8 cellular contexts compared by ENCODE assay signal in genomic region chr16:87766485-87766797, GRCh38. TPM values are rescaled to one million over a fixed set of nuclear protein-coding genes. Genes with fewer than 3 reads are reported as not detected.
DNase-seq lines count a peak whose midpoint lies in the region; ATAC-seq and TF ChIP-seq lines count a peak whose summit lies in the region.

No MANE protein-coding gene starts in this region.

- H3K9ac ChIP-seq in IMR-90 (ENCODE audit: low read depth, low read length) (peak overlapping the region; percentile 82), mucosa of rectum (ENCODE audit: low read depth in 1 of 2, low read length in 2 of 2) (peak overlapping the region; percentile 81 to 83)

- peak overlapping the region; percentile 86 for H3K4ac ChIP-seq in IMR-90 (ENCODE audit: low read depth, low read length)

- H4K91ac ChIP-seq in IMR-90 (ENCODE audit: insufficient read depth, low read depth, low read length) = peak overlapping the region; percentile 86

- peaks cover 3% of the 10 kb centered on the region; the same call in 1 of the 2 replicates for H3K4me1 ChIP-seq in IMR-90 (ENCODE audit: control insufficient read depth, insufficient read depth, low read length)
- peaks cover 12 to 22% of the 10 kb centered on the region in 2 donors for H3K4me1 ChIP-seq in mucosa of rectum (ENCODE audit: control insufficient read depth in 2 of 2, insufficient read depth in 2 of 2, low read length in 2 of 2)

- H3K36me3 ChIP-seq in IMR-90 (ENCODE audit: control insufficient read depth, insufficient read depth, low read length) (peaks cover 16% of the 10 kb centered on the region), mucosa of rectum (ENCODE audit: control insufficient read depth in 2 of 2, insufficient read depth in 2 of 2, low read length in 2 of 2) (peaks cover 4 to 18% of the 10 kb centered on the region in 2 donors)

- H3K56ac ChIP-seq in IMR-90 (ENCODE audit: extremely low read depth, insufficient read depth, low read length) = no peak overlapping the region

- 0 out of 2 replicates have a peak, but pooled peaks cover 4% of the 10 kb centered on the region for H4K20me1 ChIP-seq in IMR-90 (ENCODE audit: insufficient read depth, low read length)

- intact Hi-C loops in IMR-90 (cut with micrococcal nuclease) = loop anchor here (5.0 kb wide), 1 partner anchor 349 kb away; no protein-coding TSS in a partner anchor

- DNase-seq in IMR-90 (no peak), caudate nucleus (lab: John Stamatoyannopoulos, UW) (no peak)

- TF ChIP-seq CTCF in 22Rv1 (IDR thresholded peaks at IDR 0.05) (no peak), IMR-90 (conservative IDR thresholded peaks at IDR 0.05; ENCODE audit: low read depth, low read length) (no peak)

- peak overlapping the region; percentile 97 for H2AK5ac ChIP-seq in IMR-90 (ENCODE audit: low read depth, low read length)

- no peak for ATAC-seq in IMR-90 (ENCODE audit: low read depth)
- no peak for ATAC-seq in HG03095 (IDR thresholded peaks at IDR 0.05; ENCODE audit: unreplicated experiment)
- ATAC-seq in GM19455 (IDR thresholded peaks at IDR 0.05; ENCODE audit: unreplicated experiment) = no peak
- ATAC-seq in HG03571 (IDR thresholded peaks at IDR 0.05; ENCODE audit: unreplicated experiment) = no peak
- ATAC-seq in GM18870 (IDR thresholded peaks at IDR 0.05; ENCODE audit: unreplicated experiment) = no peak

- H3K4me2 ChIP-seq in IMR-90 (ENCODE audit: low read depth, low read length) = peak overlapping the region; percentile 93

- peak overlapping the region; percentile 97 for H2AFZ ChIP-seq in IMR-90 (replicated peaks; ENCODE audit: low read length, poor library complexity)

- in situ Hi-C loops in IMR-90 (cut with MboI; ENCODE audit: low sequenced_read_pairs) = loop anchor here (5.0 to 25.0 kb wide), 2 partner anchors 179 to 354 kb away; no protein-coding TSS in a partner anchor

- POLR2A ChIA-PET in IMR-90 (lab: Charles Lee; ENCODE audit: unreplicated experiment) = no interaction called here

- no peak overlapping the region for H2BK120ac ChIP-seq in IMR-90 (ENCODE audit: low read depth, low read length)

- no peaks in the 10 kb centered on the region for H3K9me3 ChIP-seq in IMR-90 (ENCODE audit: control insufficient read depth, insufficient read depth, low read length)
- no peaks in the 10 kb centered on the region for H3K9me3 ChIP-seq in mucosa of rectum (ENCODE audit: control insufficient read depth in 2 of 2, low read length in 2 of 2)

- TF ChIP-seq POLR2A in IMR-90 (IDR thresholded peaks at IDR 0.05; ENCODE audit: low read depth, low read length) = no peak

- H3K27me3 ChIP-seq in IMR-90 (ENCODE audit: control insufficient read depth, insufficient read depth, low read length) (no peaks in the 10 kb centered on the region), mucosa of rectum (ENCODE audit: control insufficient read depth in 2 of 2, insufficient read depth in 2 of 2, low read length in 2 of 2) (no peaks in the 10 kb centered on the region)

- peak overlapping the region; percentile 96 for H3K4me3 ChIP-seq in IMR-90 (ENCODE audit: insufficient read depth, low read depth, low read length)
- peak overlapping the region; percentile 90 for H3K4me3 ChIP-seq in mucosa of rectum (ENCODE audit: low read length in 2 of 2)

- peak overlapping the region; percentile 77 for H4K5ac ChIP-seq in IMR-90 (ENCODE audit: low read depth, low read length)

- H3K27ac ChIP-seq in 22Rv1 (peak overlapping the region; percentile 79), IMR-90 (ENCODE audit: insufficient read depth, low read length) (peak overlapping the region; percentile 81), caudate nucleus (ENCODE audit: low read depth, low read length) (peak overlapping the region; percentile 74), mucosa of rectum (ENCODE audit: low read depth in 2 of 2, low read length in 2 of 2) (peak overlapping the region; percentile 84 to 88)

- no peak overlapping the region for H2BK15ac ChIP-seq in IMR-90 (ENCODE audit: low read depth, low read length)

- dilution Hi-C loops in IMR-90 (cut with HindIII; ENCODE audit: low sequenced_read_pairs, unreplicated experiment) = no loop called here

- H3K9me1 ChIP-seq in IMR-90 (ENCODE audit: insufficient read depth, low read length) = no peaks in the 10 kb centered on the region

- H2BK5ac ChIP-seq in IMR-90 (ENCODE audit: low read depth, low read length, poor library complexity, severe bottlenecking) = no peak overlapping the region

- no TSS peak for BruUV-seq in IMR-90 (replicated peaks; lab: Mats Ljungman, UMichigan)

- no peak for TF ChIP-seq RAD21 in IMR-90 (IDR thresholded peaks at IDR 0.05; ENCODE audit: low read length)

- peak overlapping the region; percentile 99 to 100 for H4K8ac ChIP-seq in IMR-90 (ENCODE audit: low read depth in 2 of 2, low read length in 2 of 2)

- peak overlapping the region; percentile 79 for H3K14ac ChIP-seq in IMR-90 (replicated peaks; ENCODE audit: low read depth, low read length)

- peaks cover 22 to 42% of the 10 kb centered on the region in 2 experiments for H3K79me1 ChIP-seq in IMR-90 (ENCODE audit: low read depth in 1 of 2, low read length in 2 of 2)

- peak overlapping the region; percentile 63; the same call in 1 of the 2 replicates for H3K23ac ChIP-seq in IMR-90 (ENCODE audit: low read depth, low read length)

- H3K18ac ChIP-seq in IMR-90 (ENCODE audit: low read depth, low read length) = no peak overlapping the region; the same call in 1 of the 2 replicates

- H2AK9ac ChIP-seq in IMR-90 (replicated peaks; ENCODE audit: low read depth, low read length, poor library complexity) = peak overlapping the region; percentile 92

- CTCF ChIA-PET in IMR-90 (lab: Yijun Ruan, JAX) = interaction anchor here (0.7 kb wide), 1 partner anchor 12 kb away, joined by 3 read pairs; no protein-coding TSS in a partner anchor

- WGBS in IMR-90 (ENCODE audit: extremely low coverage in 2 of 2, insufficient read length in 1 of 2), 2 experiments = 28% methylated on average over 11 of the region's 17 CpGs; no CpG with 5 or more reads in 1 of the 2 experiments

- H2BK20ac ChIP-seq in IMR-90 (ENCODE audit: low read depth, low read length) = no peak overlapping the region

TF ChIP-seq in IMR-90, 13 proteins besides CTCF, POLR2A, EP300 and RAD21:
- TF ChIP-seq FOS (IDR thresholded peaks at IDR 0.05; ENCODE audit: low read depth, low read length) (no peak), CEBPB (IDR thresholded peaks at IDR 0.05; ENCODE audit: low read depth, low read length) (no peak), SMC3 (IDR thresholded peaks at IDR 0.05; ENCODE audit: low read depth, low read length) (no peak), RCOR1 (IDR thresholded peaks at IDR 0.05; ENCODE audit: insufficient replicate concordance, low read length) (no peak), BHLHE40 (IDR thresholded peaks at IDR 0.05; ENCODE audit: low read depth, low read length) (no peak), ELK1 (IDR thresholded peaks at IDR 0.05; ENCODE audit: borderline replicate concordance, low read depth, low read length) (no peak), NFE2L2 (IDR thresholded peaks at IDR 0.05; ENCODE audit: low read depth, low read length) (no peak), CHD1 (IDR thresholded peaks at IDR 0.05; ENCODE audit: low read depth, low read length) (no peak), MAZ (IDR thresholded peaks at IDR 0.05; ENCODE audit: borderline replicate concordance, low read depth, low read length) (no peak), MAFK (IDR thresholded peaks at IDR 0.05; ENCODE audit: low read depth, low read length) (no peak), MXI1 (IDR thresholded peaks at IDR 0.05; ENCODE audit: borderline replicate concordance, low read depth, low read length) (no peak), RFX5 (IDR thresholded peaks at IDR 0.05; ENCODE audit: low read depth, low read length) (no peak)
- TF ChIP-seq, protein P1, sequence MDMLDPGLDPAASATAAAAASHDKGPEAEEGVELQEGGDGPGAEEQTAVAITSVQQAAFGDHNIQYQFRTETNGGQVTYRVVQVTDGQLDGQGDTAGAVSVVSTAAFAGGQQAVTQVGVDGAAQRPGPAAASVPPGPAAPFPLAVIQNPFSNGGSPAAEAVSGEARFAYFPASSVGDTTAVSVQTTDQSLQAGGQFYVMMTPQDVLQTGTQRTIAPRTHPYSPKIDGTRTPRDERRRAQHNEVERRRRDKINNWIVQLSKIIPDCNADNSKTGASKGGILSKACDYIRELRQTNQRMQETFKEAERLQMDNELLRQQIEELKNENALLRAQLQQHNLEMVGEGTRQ (IDR thresholded peaks at IDR 0.05; ENCODE audit: low read depth, low read length) = no peak

RNA-seq across cellular contexts. Expression of gene KLHDC4, which starts 0.7 kb away (rescaled TPM):
- 13.6 and 16.1 TPM in 2 replicates for total RNA-seq in IMR-90 (2012; rRNA removed)
- polyA plus RNA-seq in IMR-90 (2012; rRNA removed) = 19.0 and 22.9 TPM in 2 replicates
- 19.5 and 22.2 TPM in 2 replicates for polyA plus RNA-seq in IMR-90 (2012; cell fraction: cytosol; rRNA removed)
- polyA plus RNA-seq in IMR-90 (2012; cell fraction: nucleus; rRNA removed; ENCODE audit: low replicate concordance) = 70.1 and 93.8 TPM in 2 replicates
